ENCODE assay signal across 9 cellular contexts in genomic region chr17:7855643-7856080, GRCh38. TPM values are rescaled to one million over a fixed set of nuclear protein-coding genes. Genes with fewer than 3 reads are reported as not detected.
A peak's percentile ranks its signal among the peaks of the same experiment; 100 is the strongest.
DNase-seq lines count a peak whose midpoint lies in the region; ATAC-seq and TF ChIP-seq lines count a peak whose summit lies in the region.
"Had no signal": no experiment of that assay in that cellular context is flagged by ENCODE, and none has a peak within 500 bp of the region (broad histone marks: within the 10 kb centered on the region; RNA-seq: fewer than 3 reads in every experiment).

No MANE protein-coding gene starts in this region.

- DNase-seq in Right ventricle myocardium superior, result peak; percentile 64
- no peak for DNase-seq in Right ventricle myocardium inferior (ENCODE audit: missing footprints)
- DNase-seq in colonic mucosa, result no peak
- no peak for DNase-seq in HuH-7.5 (ENCODE audit: low spot score)
- no peak for DNase-seq in type B pancreatic cell (ENCODE audit: extremely low spot score, unreplicated experiment)
- no peak for DNase-seq in activated naive CD4-positive, alpha-beta T cell treated with anti-CD3 and anti-CD28 coated beads for 36 hours
- no peak for DNase-seq in NCI-H2029 treated with DMSO at 0.1 percent for 48 hours (lab: John Stamatoyannopoulos, UW)

- H3K27me3 Mint-ChIP-seq in type B pancreatic cell, result no peaks in the 10 kb centered on the region
- no peaks in the 10 kb centered on the region for H3K27me3 Mint-ChIP-seq in activated naive CD4-positive, alpha-beta T cell treated with anti-CD3 and anti-CD28 coated beads for 36 hours (ENCODE audit: low read depth)
- H3K27me3 Mint-ChIP-seq: central memory CD8-positive, alpha-beta T cell had no signal

- no peaks in the 10 kb centered on the region for H3K27me3 ChIP-seq in colonic mucosa
- H3K27me3 ChIP-seq in mucosa of rectum (ENCODE audit: control insufficient read depth in 2 of 2, insufficient read depth in 2 of 2, low read length in 2 of 2), result no peaks in the 10 kb centered on the region

- H3K27ac ChIP-seq in colonic mucosa, result peak overlapping the region; percentile 95
- peak overlapping the region; percentile 52 to 87 for H3K27ac ChIP-seq in mucosa of rectum (ENCODE audit: low read depth in 2 of 2, low read length in 2 of 2)

- H3K36me3 Mint-ChIP-seq in type B pancreatic cell, result peaks cover 16% of the 10 kb centered on the region
- H3K36me3 Mint-ChIP-seq in activated naive CD4-positive, alpha-beta T cell treated with anti-CD3 and anti-CD28 coated beads for 36 hours (ENCODE audit: low read depth), result peaks cover 28% of the 10 kb centered on the region

- peaks cover 22% of the 10 kb centered on the region for H3K4me1 Mint-ChIP-seq in type B pancreatic cell (ENCODE audit: unreplicated experiment)
- peaks cover 36% of the 10 kb centered on the region for H3K4me1 Mint-ChIP-seq in activated naive CD4-positive, alpha-beta T cell treated with anti-CD3 and anti-CD28 coated beads for 36 hours (ENCODE audit: low read depth)

- intact Hi-C loops in Right ventricle myocardium superior (cut with DNase I) (loop anchor here (2.0 to 5.0 kb wide), 2 partner anchors 21 to 33 kb away; partner anchors contain the start of gene KDM6B), Right ventricle myocardium inferior (cut with DNase I) (loop anchor here (2.0 to 10.0 kb wide), 5 partner anchors 13 to 613 kb away; partner anchors contain the start of genes CD68, CNTROB, GABARAP and PER1), colonic mucosa (cut with DNase I) (no loop called here)
- intact Hi-C loops in activated naive CD4-positive, alpha-beta T cell treated with anti-CD3 and anti-CD28 coated beads for 36 hours (cut with micrococcal nuclease), result loop anchor here (2.0 to 5.0 kb wide), 3 partner anchors 185 to 548 kb away; partner anchors contain the start of gene EIF5A

- H3K4me1 ChIP-seq in colonic mucosa (peaks cover 20% of the 10 kb centered on the region), mucosa of rectum (ENCODE audit: control insufficient read depth in 2 of 2, insufficient read depth in 2 of 2, low read length in 2 of 2) (peaks cover 39 to 41% of the 10 kb centered on the region in 2 donors)

- H3K4me3 ChIP-seq in colonic mucosa (peak overlapping the region; percentile 10), mucosa of rectum (ENCODE audit: low read length in 2 of 2) (peak overlapping the region in 1 of 2 donors; percentile 33)

- no peak overlapping the region for H3K4me3 Mint-ChIP-seq in type B pancreatic cell
- no peak overlapping the region for H3K4me3 Mint-ChIP-seq in activated naive CD4-positive, alpha-beta T cell treated with anti-CD3 and anti-CD28 coated beads for 36 hours
- H3K4me3 Mint-ChIP-seq: central memory CD8-positive, alpha-beta T cell had no signal

- CTCF ChIA-PET in activated naive CD4-positive, alpha-beta T cell treated with anti-CD3 and anti-CD28 coated beads for 36 hours (lab: Charles Lee), result interaction anchor here (0.9 to 1.6 kb wide), 2 partner anchors 11 to 32 kb away, joined by 3 to 5 read pairs; no protein-coding TSS in a partner anchor

- no peak overlapping the region for H3K27ac Mint-ChIP-seq in type B pancreatic cell
- H3K27ac Mint-ChIP-seq in activated naive CD4-positive, alpha-beta T cell treated with anti-CD3 and anti-CD28 coated beads for 36 hours, result no peak overlapping the region

- TF ChIP-seq CTCF in colonic mucosa (IDR thresholded peaks at IDR 0.05) (no peak), type B pancreatic cell (conservative IDR thresholded peaks at IDR 0.05) (no peak)

- no peak for ATAC-seq in Right ventricle myocardium superior (ENCODE audit: poor library complexity)
- no peak for ATAC-seq in Right ventricle myocardium inferior

- peaks cover 7% of the 10 kb centered on the region for H3K36me3 ChIP-seq in colonic mucosa
- H3K36me3 ChIP-seq in mucosa of rectum (ENCODE audit: control insufficient read depth in 2 of 2, insufficient read depth in 2 of 2, low read length in 2 of 2), result peaks cover 20 to 22% of the 10 kb centered on the region in 2 donors

- no peaks in the 10 kb centered on the region for H3K9me3 Mint-ChIP-seq in type B pancreatic cell
- no peaks in the 10 kb centered on the region for H3K9me3 Mint-ChIP-seq in activated naive CD4-positive, alpha-beta T cell treated with anti-CD3 and anti-CD28 coated beads for 36 hours
- H3K9me3 Mint-ChIP-seq: central memory CD8-positive, alpha-beta T cell had no signal

- H3K9me3 ChIP-seq in colonic mucosa, result no peaks in the 10 kb centered on the region
- H3K9me3 ChIP-seq in mucosa of rectum (ENCODE audit: control insufficient read depth in 2 of 2, low read length in 2 of 2), result no peaks in the 10 kb centered on the region

- H3K9ac ChIP-seq in colonic mucosa (ENCODE audit: low read depth in 2 of 2, low read length in 2 of 2), result peak overlapping the region; percentile 6 to 96
- no peak overlapping the region for H3K9ac ChIP-seq in mucosa of rectum (ENCODE audit: low read depth in 1 of 2, low read length in 2 of 2)

RNA-seq across cellular contexts. Expression of gene TMEM88, which starts 0.8 kb away (rescaled TPM):
- total RNA-seq in Right ventricle myocardium superior, result 32.4 TPM
- total RNA-seq in Right ventricle myocardium inferior, result 35.4 TPM
- total RNA-seq in colonic mucosa, result 1 to 10 TPM; 2.5 to 2.7 TPM
- 4.5 and 10.2 TPM in 2 replicates for total RNA-seq in type B pancreatic cell (ENCODE audit: low replicate concordance)
- 1 to 10 TPM; 1.2 to 1.5 TPM for total RNA-seq in activated naive CD4-positive, alpha-beta T cell treated with anti-CD3 and anti-CD28 coated beads for 36 hours

RNA-seq across cellular contexts. Expression of gene NAA38, which starts 1.7 kb away (rescaled TPM):
- total RNA-seq in Right ventricle myocardium superior (101 TPM), Right ventricle myocardium inferior (105 TPM), colonic mucosa (100 to 1,000 TPM in 1 of 2 donors, 10 to 100 TPM in 1; 59.5 to 133 TPM), type B pancreatic cell (ENCODE audit: low replicate concordance) (43.6 and 64.9 TPM in 2 replicates)
- total RNA-seq in activated naive CD4-positive, alpha-beta T cell treated with anti-CD3 and anti-CD28 coated beads for 36 hours, result 10 to 100 TPM; 75.0 to 75.3 TPM

RNA-seq across cellular contexts. Expression of gene CYB5D1, which starts 2.1 kb away (rescaled TPM):
- 24.2 TPM for total RNA-seq in Right ventricle myocardium superior
- 21.7 TPM for total RNA-seq in Right ventricle myocardium inferior
- 10 to 100 TPM in 1 of 2 donors, 1 to 10 TPM in 1; 9.4 to 18.2 TPM for total RNA-seq in colonic mucosa
- 16.6 and 17.9 TPM in 2 replicates for total RNA-seq in type B pancreatic cell (ENCODE audit: low replicate concordance)
- 1 to 10 TPM; 6.1 to 6.5 TPM for total RNA-seq in activated naive CD4-positive, alpha-beta T cell treated with anti-CD3 and anti-CD28 coated beads for 36 hours

RNA-seq across cellular contexts. Expression of gene KDM6B, which starts 21.6 kb away (rescaled TPM):
- total RNA-seq in Right ventricle myocardium superior (27.9 TPM), Right ventricle myocardium inferior (25.0 TPM), colonic mucosa (10 to 100 TPM; 32.7 to 42.6 TPM), type B pancreatic cell (ENCODE audit: low replicate concordance) (69.1 and 85.1 TPM in 2 replicates)
- total RNA-seq in activated naive CD4-positive, alpha-beta T cell treated with anti-CD3 and anti-CD28 coated beads for 36 hours, result 10 to 100 TPM; 22.7 to 24.1 TPM

RNA-seq across cellular contexts. Expression of gene CHD3, which starts 32.9 kb away (rescaled TPM):
- 13.7 TPM for total RNA-seq in Right ventricle myocardium superior
- total RNA-seq in Right ventricle myocardium inferior, result 18.0 TPM
- 100 to 1,000 TPM in 1 of 2 donors, 10 to 100 TPM in 1; 56.3 to 108 TPM for total RNA-seq in colonic mucosa
- 170 and 172 TPM in 2 replicates for total RNA-seq in type B pancreatic cell (ENCODE audit: low replicate concordance)
- total RNA-seq in activated naive CD4-positive, alpha-beta T cell treated with anti-CD3 and anti-CD28 coated beads for 36 hours, result 100 to 1,000 TPM; 180 to 185 TPM

Comparison
In these comparisons a context has a peak if more than half of its experiments do, and no peak if none do; other contexts are left out.
1. H3K9ac ChIP-seq: peak in colonic mucosa (2 of 2); none in mucosa of rectum (0 of 2).